ENCODE assay signal across 7 cellular contexts in the genomic region with DNA sequence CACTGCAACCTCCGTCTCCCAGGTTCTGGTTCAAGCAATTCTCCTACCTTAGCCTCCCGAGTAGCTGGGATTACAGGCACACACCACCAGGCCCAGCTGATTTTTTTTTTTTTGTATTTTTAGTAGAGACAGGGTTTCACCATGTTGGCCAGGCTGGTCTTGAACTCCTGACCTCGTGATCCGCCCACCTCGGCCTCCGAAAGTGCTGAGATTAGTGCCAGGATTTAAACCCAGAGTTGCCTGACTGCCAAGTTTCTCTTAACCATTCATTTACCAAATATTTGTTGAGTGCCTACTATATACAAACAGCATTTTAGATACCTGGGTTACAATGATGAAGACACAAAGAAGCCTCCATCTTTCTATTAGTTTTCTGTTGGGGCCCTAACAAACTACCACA. TPM values are rescaled to one million over a fixed set of nuclear protein-coding genes. Genes with fewer than 3 reads are reported as not detected.
"Had no signal": no experiment of that assay in that cellular context is flagged by ENCODE, and none has a peak within 500 bp of the region (broad histone marks: within the 10 kb centered on the region; RNA-seq: fewer than 3 reads in every experiment).

No MANE protein-coding gene starts in this region.

RNA-seq across cellular contexts. Expression of a gene that starts 18.3 kb away (rescaled TPM):
- total RNA-seq: chondrocyte, dermis blood vessel endothelial cell, dermis microvascular lymphatic vessel endothelial cell, endothelial cell of umbilical vein, epithelial cell of proximal tubule, foreskin keratinocyte, glomerular endothelial cell had no signal
- polyA plus RNA-seq: endothelial cell of umbilical vein, foreskin keratinocyte had no signal
